Comparison of ENCODE assay signal across 13 cellular contexts in genomic region chr9:81600631-81601030, GRCh38.
DNase-seq lines count a peak whose midpoint lies in the region; ATAC-seq and TF ChIP-seq lines count a peak whose summit lies in the region.
"Had no signal": no experiment of that assay in that cellular context is flagged by ENCODE, and none has a peak within 500 bp of the region (broad histone marks: within the 10 kb centered on the region; RNA-seq: fewer than 3 reads in every experiment).

No MANE protein-coding gene starts in this region.

- DNase-seq in ascending aorta (ENCODE audit: low spot score in 2 of 2) = no peak
- DNase-seq in iPS DF 19.7 (ENCODE audit: low read depth, low spot score) = peak; percentile 25
- no peak for DNase-seq in sigmoid colon
- no peak for DNase-seq in activated naive CD4-positive, alpha-beta T cell treated with anti-CD3 and anti-CD28 coated beads, Interleukin-2, amount 50 U/mL, for 72 hours (ENCODE audit: low spot score in 2 of 2)
- no peak for DNase-seq in CD8-positive, alpha-beta T cell
- DNase-seq: C1 segment of cervical spinal cord; CD4-positive, alpha-beta T cell; DMS79; GM23248; H9 had no signal

- peak overlapping the region; percentile 59 for H3K4me2 ChIP-seq in KMS-11

- no peak for ATAC-seq in activated naive CD4-positive, alpha-beta T cell treated with anti-CD3 and anti-CD28 coated beads, Interleukin-2, amount 50 U/mL, for 72 hours
- no peak for ATAC-seq in HG03135 (IDR thresholded peaks at IDR 0.05; ENCODE audit: unreplicated experiment)
- ATAC-seq in CD8-positive, alpha-beta T cell = no peak

- no peak for TF ChIP-seq CTCF in KMS-11 (conservative IDR thresholded peaks at IDR 0.05; ENCODE audit: low read depth, low read length)
- no peak for TF ChIP-seq CTCF in ascending aorta (IDR thresholded peaks at IDR 0.05)
- TF ChIP-seq CTCF in sigmoid colon (IDR thresholded peaks at IDR 0.05) = no peak
- TF ChIP-seq CTCF in CD8-positive, alpha-beta T cell (IDR thresholded peaks at IDR 0.05) = no peak

- H3K4me1 ChIP-seq in KMS-11 (ENCODE audit: low read depth, poor library complexity, severe bottlenecking) = peaks cover 25% of the 10 kb centered on the region
- H3K4me1 ChIP-seq in ascending aorta = peaks cover 7 to 49% of the 10 kb centered on the region in 2 donors
- peaks cover 0 to 30% (median 27%) of the 10 kb centered on the region in 4 donors for H3K4me1 ChIP-seq in sigmoid colon
- H3K4me1 ChIP-seq in CD8-positive, alpha-beta T cell (ENCODE audit: insufficient read depth, low read length) = no peaks in the 10 kb centered on the region

- peaks cover 0 to 10% of the 10 kb centered on the region in 2 donors for H3K9me3 Mint-ChIP-seq in activated naive CD4-positive, alpha-beta T cell treated with anti-CD3 and anti-CD28 coated beads, Interleukin-2, amount 50 U/mL, for 72 hours
- no peaks in the 10 kb centered on the region for H3K9me3 Mint-ChIP-seq in CD8-positive, alpha-beta T cell
- H3K9me3 Mint-ChIP-seq: CD4-positive, alpha-beta T cell; H9 had no signal

- H3K27me3 ChIP-seq in KMS-11 (ENCODE audit: insufficient read depth, low read depth) (no peaks in the 10 kb centered on the region), ascending aorta (no peaks in the 10 kb centered on the region), sigmoid colon (no peaks in the 10 kb centered on the region)
- no peaks in the 10 kb centered on the region for H3K27me3 ChIP-seq in CD8-positive, alpha-beta T cell (ENCODE audit: insufficient read depth, low read length)

- no peak for TF ChIP-seq POLR2A in sigmoid colon (IDR thresholded peaks at IDR 0.05)

- no peak overlapping the region for H2AFZ ChIP-seq in KMS-11 (ENCODE audit: low read depth)
- H2AFZ ChIP-seq: GM23248 had no signal

- no peak overlapping the region for H3K4me3 ChIP-seq in KMS-11 (IDR thresholded peaks at IDR 0.05; ENCODE audit: insufficient read depth, low read depth, low read length)
- no peak overlapping the region for H3K4me3 ChIP-seq in ascending aorta
- H3K4me3 ChIP-seq in sigmoid colon = no peak overlapping the region
- no peak overlapping the region for H3K4me3 ChIP-seq in CD8-positive, alpha-beta T cell (ENCODE audit: low read depth, low read length)
- H3K4me3 ChIP-seq: GM23248 had no signal

- TF ChIP-seq EP300 in sigmoid colon (IDR thresholded peaks at IDR 0.05) = no peak

- no peaks in the 10 kb centered on the region for H3K36me3 ChIP-seq in KMS-11 (ENCODE audit: insufficient read depth)
- H3K36me3 ChIP-seq in ascending aorta = peaks cover 4% of the 10 kb centered on the region in 2 donors
- H3K36me3 ChIP-seq in sigmoid colon = peaks cover 0 to 42% (median 0%) of the 10 kb centered on the region in 4 donors
- no peaks in the 10 kb centered on the region for H3K36me3 ChIP-seq in CD8-positive, alpha-beta T cell (ENCODE audit: insufficient read depth, low read length)

- H3K79me2 ChIP-seq in KMS-11 (ENCODE audit: insufficient read depth, low read depth) = no peaks in the 10 kb centered on the region

- peaks cover 17% of the 10 kb centered on the region for H3K4me1 Mint-ChIP-seq in CD8-positive, alpha-beta T cell (ENCODE audit: low read depth)

- peaks cover 6% of the 10 kb centered on the region for H3K27me3 Mint-ChIP-seq in CD8-positive, alpha-beta T cell (ENCODE audit: low read depth)
- H3K27me3 Mint-ChIP-seq: B cell; CD4-positive, alpha-beta T cell had no signal

- no peaks in the 10 kb centered on the region for H3K9me3 ChIP-seq in ascending aorta
- no peaks in the 10 kb centered on the region for H3K9me3 ChIP-seq in sigmoid colon
- no peaks in the 10 kb centered on the region for H3K9me3 ChIP-seq in CD8-positive, alpha-beta T cell (ENCODE audit: low read length)

- no peak overlapping the region for H3K9ac ChIP-seq in KMS-11
- H3K9ac ChIP-seq: GM23248 had no signal

- peaks cover 0 to 12% of the 10 kb centered on the region in 2 donors for H3K36me3 Mint-ChIP-seq in activated naive CD4-positive, alpha-beta T cell treated with anti-CD3 and anti-CD28 coated beads, Interleukin-2, amount 50 U/mL, for 72 hours
- no peaks in the 10 kb centered on the region for H3K36me3 Mint-ChIP-seq in CD8-positive, alpha-beta T cell

- CTCF ChIA-PET in CD8-positive, alpha-beta T cell (lab: Charles Lee) = no interaction called here

- WGBS in sigmoid colon, 2 donors = 83 to 86% methylated on average over 4 of the region's 4 CpGs

- H3K27ac ChIP-seq in KMS-11 (peak overlapping the region; percentile 41; the same call in 1 of the 2 replicates), ascending aorta (peak overlapping the region; percentile 39 to 54), sigmoid colon (peak overlapping the region; percentile 10 to 46 (median 38))
- H3K27ac ChIP-seq in CD8-positive, alpha-beta T cell (ENCODE audit: low read depth, low read length) = no peak overlapping the region
- H3K27ac ChIP-seq: GM23248 had no signal

- no peaks in the 10 kb centered on the region for H4K20me1 ChIP-seq in KMS-11 (ENCODE audit: insufficient read depth)

- intact Hi-C loops in ascending aorta (cut with DNase I) = no loop called here
- intact Hi-C loops in sigmoid colon (cut with DNase I) = no loop called here
- intact Hi-C loops in CD8-positive, alpha-beta T cell (cut with DNase I, micrococcal nuclease) = loop anchor here in 1 of 2 experiments (10.0 kb wide), 1 partner anchor 964 kb away; no protein-coding TSS in a partner anchor

- no peak overlapping the region for H3K27ac Mint-ChIP-seq in activated naive CD4-positive, alpha-beta T cell treated with anti-CD3 and anti-CD28 coated beads, Interleukin-2, amount 50 U/mL, for 72 hours
- H3K27ac Mint-ChIP-seq in CD8-positive, alpha-beta T cell = no peak overlapping the region
- H3K27ac Mint-ChIP-seq: CD4-positive, alpha-beta T cell; H9 had no signal

- POLR2A ChIA-PET in CD8-positive, alpha-beta T cell (lab: Charles Lee) = interaction anchor here (1.0 kb wide), 1 partner anchor 19 kb away, joined by 6 read pairs; no protein-coding TSS in a partner anchor

- no peak overlapping the region for H3K4me3 Mint-ChIP-seq in CD8-positive, alpha-beta T cell
- H3K4me3 Mint-ChIP-seq: B cell; CD4-positive, alpha-beta T cell; H9 had no signal
